Comparison of ENCODE assay signal across 12 cellular contexts in genomic region chr19:4527377-4527776, GRCh38. TPM values are rescaled to one million over a fixed set of nuclear protein-coding genes. Genes with fewer than 3 reads are reported as not detected.
"Had no signal": no experiment of that assay in that cellular context is flagged by ENCODE, and none has a peak within 500 bp of the region (broad histone marks: within the 10 kb centered on the region; RNA-seq: fewer than 3 reads in every experiment).

No MANE protein-coding gene starts in this region.

RNA-seq across cellular contexts. Expression of gene PLIN5, which starts 7.6 kb away (rescaled TPM):
- total RNA-seq: activated CD4-positive, alpha-beta memory T cell treated with anti-CD3 and anti-CD28 coated beads, Interleukin-2, amount 10 ng/mL, durations not matched to agents 7 days and 5 days; activated CD4-positive, alpha-beta T cell treated with anti-CD3 and anti-CD28 coated beads for 36 hours; activated CD4-positive, alpha-beta T cell treated with anti-CD3 and anti-CD28 coated beads, Interleukin-2, amount 10 ng/mL, durations not matched to agents 24 days and 14 days; activated CD4-positive, alpha-beta T cell treated with anti-CD3 and anti-CD28 coated beads, Interleukin-2, amount 10 ng/mL, durations not matched to agents 7 days and 5 days; activated CD8-positive, alpha-beta memory T cell treated with anti-CD3 and anti-CD28 coated beads for 36 hours; activated CD8-positive, alpha-beta memory T cell treated with anti-CD3 and anti-CD28 coated beads, Interleukin-2, amount 10 ng/mL, durations not matched to agents 7 days and 5 days; activated CD8-positive, alpha-beta T cell treated with anti-CD3 and anti-CD28 coated beads, Interleukin-2, amount 10 ng/mL, durations not matched to agents 7 days and 5 days; T-helper 1 cell treated with Interleukin-12 subunit alpha and Interleukin-12 subunit beta and Interleukin-4 antibody, amounts not matched to agents 30 ng/mL and 1 ng/mL, for 36 hours; T-helper 17 cell; T-helper 2 cell treated with Interferon-gamma antibody and Interleukin-4, amounts not matched to agents 100 ng/mL and 5 ng/mL, for 36 hours had no signal

RNA-seq across cellular contexts. Expression of gene PLIN4, which starts 9.1 kb away (rescaled TPM):
- total RNA-seq: activated B cell treated with CpG ODN at 0.5 μM for 24 hours; activated CD4-positive, alpha-beta memory T cell treated with anti-CD3 and anti-CD28 coated beads, Interleukin-2, amount 10 ng/mL, durations not matched to agents 7 days and 5 days; activated CD4-positive, alpha-beta T cell treated with anti-CD3 and anti-CD28 coated beads for 36 hours; activated CD4-positive, alpha-beta T cell treated with anti-CD3 and anti-CD28 coated beads, Interleukin-2, amount 10 ng/mL, durations not matched to agents 24 days and 14 days; activated CD4-positive, alpha-beta T cell treated with anti-CD3 and anti-CD28 coated beads, Interleukin-2, amount 10 ng/mL, durations not matched to agents 7 days and 5 days; activated CD8-positive, alpha-beta memory T cell treated with anti-CD3 and anti-CD28 coated beads for 36 hours; activated CD8-positive, alpha-beta memory T cell treated with anti-CD3 and anti-CD28 coated beads, Interleukin-2, amount 10 ng/mL, durations not matched to agents 7 days and 5 days; activated CD8-positive, alpha-beta T cell treated with anti-CD3 and anti-CD28 coated beads, Interleukin-2, amount 10 ng/mL, durations not matched to agents 7 days and 5 days; T-helper 1 cell treated with Interleukin-12 subunit alpha and Interleukin-12 subunit beta and Interleukin-4 antibody, amounts not matched to agents 30 ng/mL and 1 ng/mL, for 36 hours; T-helper 17 cell; T-helper 2 cell treated with Interferon-gamma antibody and Interleukin-4, amounts not matched to agents 100 ng/mL and 5 ng/mL, for 36 hours had no signal

RNA-seq across cellular contexts. Expression of gene LRG1, which starts 12.5 kb away (rescaled TPM):
- total RNA-seq: activated CD8-positive, alpha-beta T cell treated with anti-CD3 and anti-CD28 coated beads, Interleukin-2, amount 10 ng/mL, durations not matched to agents 7 days and 5 days had no signal

RNA-seq across cellular contexts. Expression of gene SEMA6B, which starts 32.1 kb away (rescaled TPM):
- total RNA-seq: activated CD4-positive, alpha-beta memory T cell treated with anti-CD3 and anti-CD28 coated beads, Interleukin-2, amount 10 ng/mL, durations not matched to agents 7 days and 5 days; activated CD4-positive, alpha-beta T cell treated with anti-CD3 and anti-CD28 coated beads for 36 hours; activated CD4-positive, alpha-beta T cell treated with anti-CD3 and anti-CD28 coated beads, Interleukin-2, amount 10 ng/mL, durations not matched to agents 24 days and 14 days; activated CD4-positive, alpha-beta T cell treated with anti-CD3 and anti-CD28 coated beads, Interleukin-2, amount 10 ng/mL, durations not matched to agents 7 days and 5 days; activated CD8-positive, alpha-beta memory T cell treated with anti-CD3 and anti-CD28 coated beads for 36 hours; activated CD8-positive, alpha-beta memory T cell treated with anti-CD3 and anti-CD28 coated beads, Interleukin-2, amount 10 ng/mL, durations not matched to agents 7 days and 5 days; activated CD8-positive, alpha-beta T cell treated with anti-CD3 and anti-CD28 coated beads for 36 hours; activated CD8-positive, alpha-beta T cell treated with anti-CD3 and anti-CD28 coated beads, Interleukin-2, amount 10 ng/mL, durations not matched to agents 7 days and 5 days; T-helper 1 cell treated with Interleukin-12 subunit alpha and Interleukin-12 subunit beta and Interleukin-4 antibody, amounts not matched to agents 30 ng/mL and 1 ng/mL, for 36 hours; T-helper 2 cell treated with Interferon-gamma antibody and Interleukin-4, amounts not matched to agents 100 ng/mL and 5 ng/mL, for 36 hours had no signal
